ENCODE assay signal across 9 cellular contexts in the genomic region with DNA sequence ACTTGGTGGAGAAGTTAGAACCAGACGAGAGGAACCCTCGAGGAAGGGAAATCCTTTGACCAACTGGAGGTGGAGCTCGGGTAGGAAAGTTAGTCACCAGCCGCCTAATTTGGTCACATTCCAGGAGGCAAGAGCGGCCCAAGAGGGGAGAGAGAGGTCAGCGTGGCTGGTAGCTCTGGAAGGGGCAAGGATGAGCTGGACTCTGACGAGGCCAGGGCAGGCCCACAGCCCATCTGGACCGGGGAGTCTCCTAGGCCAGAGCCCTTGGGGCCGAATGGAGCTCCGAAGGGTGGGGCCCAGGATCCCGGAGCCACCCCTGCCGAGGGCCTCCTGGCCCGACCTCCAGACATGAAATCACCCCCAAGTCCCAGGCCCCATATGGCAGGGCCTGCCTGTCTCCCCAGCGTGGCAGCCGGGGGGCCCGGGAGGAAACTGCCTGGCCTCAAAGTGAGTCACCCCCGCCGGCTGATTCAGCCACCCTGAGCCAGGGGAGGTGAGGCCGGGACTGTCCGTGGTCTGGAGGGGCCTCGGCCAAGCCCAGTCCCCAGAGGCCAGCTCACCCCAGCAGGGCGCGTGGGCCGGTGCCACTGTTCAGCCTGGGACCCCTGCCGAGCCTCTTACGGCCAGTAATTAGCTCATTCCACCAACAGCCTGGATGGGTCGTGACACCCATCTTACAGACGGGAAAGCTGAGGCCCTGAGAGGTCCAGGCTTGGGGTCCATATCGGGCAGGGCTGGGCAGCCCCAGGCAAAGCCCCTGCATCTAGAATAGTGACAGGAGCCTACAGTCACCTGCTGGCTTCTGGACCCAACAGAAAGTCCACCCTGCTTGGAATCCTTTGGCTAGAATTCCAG. TPM values are rescaled to one million over a fixed set of nuclear protein-coding genes. Genes with fewer than 3 reads are reported as not detected.
A peak's percentile ranks its signal among the peaks of the same experiment; 100 is the strongest.
DNase-seq lines count a peak whose midpoint lies in the region; ATAC-seq and TF ChIP-seq lines count a peak whose summit lies in the region.
"Had no signal": no experiment of that assay in that cellular context is flagged by ENCODE, and none has a peak within 500 bp of the region (broad histone marks: within the 10 kb centered on the region; RNA-seq: fewer than 3 reads in every experiment).

No MANE protein-coding gene starts in this region.

- H3K4me3 ChIP-seq in MG63 (no peak overlapping the region), epithelial cell of esophagus (ENCODE audit: low read length) (no peak overlapping the region)

- H3K9me3 ChIP-seq in MG63: no peaks in the 10 kb centered on the region

- ATAC-seq in HG03457 (IDR thresholded peaks at IDR 0.05; ENCODE audit: unreplicated experiment) (no peak), GM18502 (IDR thresholded peaks at IDR 0.05; ENCODE audit: poor library complexity, unreplicated experiment) (no peak), HG02588 (IDR thresholded peaks at IDR 0.05; ENCODE audit: unreplicated experiment) (no peak)

- no peaks in the 10 kb centered on the region for H3K36me3 ChIP-seq in MG63

- DNase-seq in Daoy (ENCODE audit: low read depth) (peak; percentile 97), MG63 (peak; percentile 96), epithelial cell of esophagus (ENCODE audit: low read depth) (peak; percentile 76), non-pigmented ciliary epithelial cell (ENCODE audit: low read depth) (peak; percentile 64), DMS79 treated with DMSO at 0.1 percent for 48 hours (lab: John Stamatoyannopoulos, UW) (no peak)
- DNase-seq: activated CD4-positive, alpha-beta T cell treated with anti-CD3 and anti-CD28 coated beads, Interleukin-2, amount 10 ng/mL, durations not matched to agents 7 days and 5 days had no signal

- H3K27me3 ChIP-seq in MG63: no peaks in the 10 kb centered on the region

- no peak for TF ChIP-seq CTCF in epithelial cell of esophagus (IDR thresholded peaks at IDR 0.05; ENCODE audit: insufficient read depth, low read depth, low read length, missing control alignments)

RNA-seq across cellular contexts. Expression of gene PDGFA, which starts 23.5 kb away (rescaled TPM):
- total RNA-seq in Daoy (2014; rRNA removed; shearing (Covaris generic)): 23.1 and 34.1 TPM in 2 replicates
- 4.9 and 33.7 TPM in 2 replicates for total RNA-seq in MG63 (2014; rRNA removed; shearing (Covaris generic); ENCODE audit: low replicate concordance)
